In the genomic region with DNA sequence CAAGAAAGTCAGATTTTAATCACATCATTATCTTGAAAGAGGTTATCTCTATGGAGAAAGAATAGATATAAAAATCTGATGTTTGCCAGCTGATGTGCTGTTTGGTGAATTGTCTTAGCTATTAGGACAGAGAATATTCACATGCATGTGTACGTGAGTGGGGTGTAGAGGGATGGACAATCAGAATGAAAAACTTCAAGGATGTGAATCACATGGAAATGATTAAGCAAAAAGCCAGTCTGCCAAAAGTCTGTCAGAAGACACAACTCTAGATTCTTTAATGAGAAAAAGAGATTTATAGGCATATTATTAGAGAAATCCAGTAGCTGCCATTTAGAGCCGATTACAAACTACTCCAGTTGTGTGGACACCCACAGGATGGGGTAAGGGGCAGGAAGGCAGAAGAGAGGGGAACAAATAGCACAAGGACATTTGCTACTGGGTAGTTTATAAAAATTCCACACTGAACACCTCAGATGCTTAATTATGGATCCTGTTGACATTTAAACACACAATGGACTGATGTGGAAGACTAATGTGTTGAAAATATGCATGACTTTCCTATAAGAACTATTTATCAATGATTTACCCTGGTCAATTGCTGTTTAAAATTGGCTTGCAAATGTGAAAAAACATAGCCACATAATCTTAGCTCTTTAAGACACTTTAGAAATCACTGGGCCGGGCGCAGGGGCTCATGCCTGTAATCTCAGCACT, we compare ENCODE assay signal across 27 cellular contexts.
DNase-seq lines count a peak whose midpoint lies in the region; FAIRE-seq and TF ChIP-seq lines count a peak whose summit lies in the region.
"Had no signal": no experiment of that assay in that cellular context is flagged by ENCODE, and none has a peak within 500 bp of the region (broad histone marks: within the 10 kb centered on the region; RNA-seq: fewer than 3 reads in every experiment).

No MANE protein-coding gene starts in this region.

- peaks cover 0 to 8% of the 10 kb centered on the region in 2 experiments; a peak in 2 of 4 replicates for H3K4me1 Mint-ChIP-seq in H9
- H3K4me1 Mint-ChIP-seq: activated naive CD4-positive, alpha-beta T cell treated with anti-CD3 and anti-CD28 coated beads, Interleukin-2, amount 50 U/mL, for 24 hours; CD4-positive, CD25-positive, alpha-beta regulatory T cell had no signal

- H2AFZ ChIP-seq in H9 (ENCODE audit: low read length) (no peak overlapping the region), endothelial cell of umbilical vein (ENCODE audit: low read depth, low read length) (no peak overlapping the region)

- DNase-seq in ACHN (peak; percentile 66), H9 (no peak), endothelial cell of umbilical vein (ENCODE audit: low read depth, low spot score) (no peak), kidney epithelial cell (ENCODE audit: low read depth) (peak; percentile 45), mesenteric fat pad (ENCODE audit: low spot score) (no peak), NCI-H748 (lab: John Stamatoyannopoulos, UW; ENCODE audit: unreplicated experiment) (no peak), RWPE1 (ENCODE audit: low spot score) (no peak)
- no peak for DNase-seq in activated CD8-positive, alpha-beta memory T cell treated with anti-CD3 and anti-CD28 coated beads, Interleukin-2, amount 50 U/mL, for 4 hours
- DNase-seq: activated CD4-positive, alpha-beta T cell treated with anti-CD3 and anti-CD28 coated beads for 4 hours; aorta; CD4-positive, CD25-positive, alpha-beta regulatory T cell; cerebellar nuclear complex; DMS 273 treated with DMSO at 0.1 percent for 48 hours; GF-D8; KBM-7; NCI-H1436 treated with DMSO at 0.1 percent for 48 hours; NCI-H524 treated with DMSO at 0.1 percent for 48 hours; ovary; right cardiac atrium; Right ventricle myocardium superior; stomach; transverse colon had no signal

- H3K4me2 ChIP-seq in H9 (ENCODE audit: insufficient read depth, insufficient read length, low read length) (no peak overlapping the region), endothelial cell of umbilical vein (ENCODE audit: insufficient read depth, low read length) (no peak overlapping the region)

- no peak for TF ChIP-seq CTCF in H9 (conservative IDR thresholded peaks at IDR 0.05)
- no peak for TF ChIP-seq CTCF in endothelial cell of umbilical vein (IDR thresholded peaks at IDR 0.05; ENCODE audit: extremely low read depth in 1 of 2, insufficient read depth in 1 of 2, low read depth in 1 of 2, low read length in 2 of 2)
- TF ChIP-seq CTCF in kidney epithelial cell (IDR thresholded peaks at IDR 0.05; ENCODE audit: insufficient read depth, low read length, poor library complexity, severe bottlenecking): no peak
- TF ChIP-seq CTCF in RWPE1 (conservative IDR thresholded peaks at IDR 0.05; ENCODE audit: low read depth): no peak

- no peak overlapping the region for H3K23ac ChIP-seq in H9 (ENCODE audit: insufficient read length, low read depth, low read length)

- dilution Hi-C loops in endothelial cell of umbilical vein (cut with MboI; ENCODE audit: extremely low pct_ligation_motif_present, low sequenced_read_pairs): no loop called here

- POLR2A ChIA-PET in endothelial cell of umbilical vein (lab: Charles Lee) (no interaction called here), RWPE1 (lab: Yijun Ruan, JAX; ENCODE audit: low non-redundant PET) (no interaction called here)

- H3K4me3 Mint-ChIP-seq in H9: no peak overlapping the region
- H3K4me3 Mint-ChIP-seq: activated naive CD4-positive, alpha-beta T cell treated with anti-CD3 and anti-CD28 coated beads, Interleukin-2, amount 50 U/mL, for 24 hours; CD4-positive, CD25-positive, alpha-beta regulatory T cell; mesothelial cell of epicardium; natural killer cell treated with Interleukin-12 subunit alpha and Interleukin-12 subunit beta and Interleukin-15 and Interleukin-18, amount 100 ng/mL, for 72 hours had no signal

- H3K14ac ChIP-seq in H9 (ENCODE audit: insufficient read depth, low read length): no peak overlapping the region

- H4K8ac ChIP-seq in H9 (replicated peaks; ENCODE audit: insufficient read length, low read depth, low read length): no peak overlapping the region

- H2BK120ac ChIP-seq in H9 (ENCODE audit: low read depth, low read length, poor library complexity, severe bottlenecking): peak overlapping the region; percentile 61

- no peak overlapping the region for H2BK20ac ChIP-seq in H9 (ENCODE audit: low read depth, low read length, poor library complexity, severe bottlenecking)

- H3T11ph ChIP-seq in H9 (ENCODE audit: low read length): no peak overlapping the region

- no peak overlapping the region for H4K91ac ChIP-seq in H9 (ENCODE audit: insufficient read length, low read depth, low read length)

- H3K79me1 ChIP-seq in H9 (ENCODE audit: insufficient read depth, low read depth, low read length, poor library complexity, severe bottlenecking): no peaks in the 10 kb centered on the region

- H3K56ac ChIP-seq in H9 (ENCODE audit: insufficient read length, low read depth, low read length): no peak overlapping the region

- no peaks in the 10 kb centered on the region for H3K27me3 ChIP-seq in H9 (ENCODE audit: insufficient read depth, low read length)
- no peaks in the 10 kb centered on the region for H3K27me3 ChIP-seq in endothelial cell of umbilical vein (ENCODE audit: control insufficient read depth in 2 of 2, insufficient read depth in 2 of 2, low read length in 2 of 2)
- no peaks in the 10 kb centered on the region for H3K27me3 ChIP-seq in kidney epithelial cell (ENCODE audit: control insufficient read depth, insufficient read depth, low read length)
- H3K27me3 ChIP-seq: ovary, transverse colon had no signal

- no peak overlapping the region for H3K27ac Mint-ChIP-seq in H9
- H3K27ac Mint-ChIP-seq: activated naive CD4-positive, alpha-beta T cell treated with anti-CD3 and anti-CD28 coated beads, Interleukin-2, amount 50 U/mL, for 24 hours; activated T-cell treated with anti-CD3 and anti-CD28 coated beads, Interleukin-2, amount 50 U/mL, for 72 hours; CD4-positive, CD25-positive, alpha-beta regulatory T cell; mesothelial cell of epicardium; natural killer cell treated with Interleukin-12 subunit alpha and Interleukin-12 subunit beta and Interleukin-15 and Interleukin-18, amount 100 ng/mL, for 72 hours had no signal

- H2AK5ac ChIP-seq in H9 (ENCODE audit: insufficient read length, low read length): no peak overlapping the region

- H3K79me2 ChIP-seq in H9 (ENCODE audit: insufficient read depth, low read length): no peaks in the 10 kb centered on the region
- no peaks in the 10 kb centered on the region for H3K79me2 ChIP-seq in endothelial cell of umbilical vein (ENCODE audit: control insufficient read depth, insufficient read depth, low read length)

- no peak overlapping the region for H3K27ac ChIP-seq in H9 (ENCODE audit: insufficient read length, low read depth, low read length)
- H3K27ac ChIP-seq in endothelial cell of umbilical vein (ENCODE audit: insufficient read depth, low read depth, low read length): no peak overlapping the region
- no peak overlapping the region for H3K27ac ChIP-seq in RWPE1
- H3K27ac ChIP-seq: ovary, stomach, transverse colon had no signal

- in situ Hi-C loops in ACHN (cut with HindIII; ENCODE audit: low pct_ligation_motif_present, low pct_unique_long_range_greater_than_20kb, low sequenced_read_pairs): no loop called here

- H4K5ac ChIP-seq in H9 (ENCODE audit: insufficient read length, low read depth, low read length): no peak overlapping the region

- no peaks in the 10 kb centered on the region for H4K20me1 ChIP-seq in H9 (ENCODE audit: control insufficient read depth, insufficient read depth, insufficient read length)
- H4K20me1 ChIP-seq in endothelial cell of umbilical vein (replicated peaks; ENCODE audit: control insufficient read depth, extremely low read depth, insufficient read depth, low read length): no peaks in the 10 kb centered on the region

- no peaks in the 10 kb centered on the region for H3K23me2 ChIP-seq in H9 (ENCODE audit: insufficient read length, low read depth, low read length, poor library complexity, severe bottlenecking)

- no peak overlapping the region for H2BK12ac ChIP-seq in H9 (ENCODE audit: insufficient read length, low read depth, low read length)

- no peak for TF ChIP-seq POLR2A in endothelial cell of umbilical vein (IDR thresholded peaks at IDR 0.05; ENCODE audit: low read depth, low read length)

- H3K4me1 ChIP-seq in H9 (ENCODE audit: insufficient read depth, low read length): no peaks in the 10 kb centered on the region
- no peaks in the 10 kb centered on the region for H3K4me1 ChIP-seq in endothelial cell of umbilical vein (ENCODE audit: control insufficient read depth, extremely low read depth, insufficient read depth, low read length)
- H3K4me1 ChIP-seq: stomach, transverse colon had no signal

- H3K4me3 ChIP-seq in endothelial cell of umbilical vein (replicated peaks in 1 of 3; ENCODE audit: insufficient read depth in 1 of 3, low read depth in 1 of 3, low read length in 3 of 3): no peak overlapping the region
- H3K4me3 ChIP-seq in kidney epithelial cell (ENCODE audit: low read depth, low read length): no peak overlapping the region
- H3K4me3 ChIP-seq: ovary, stomach, transverse colon had no signal

- no peaks in the 10 kb centered on the region for H3K36me3 ChIP-seq in endothelial cell of umbilical vein (ENCODE audit: control insufficient read depth in 2 of 2, extremely low read depth in 1 of 2, insufficient read depth in 2 of 2, low read length in 2 of 2)
- no peaks in the 10 kb centered on the region for H3K36me3 ChIP-seq in kidney epithelial cell (ENCODE audit: control insufficient read depth, insufficient read depth, low read length)
- H3K36me3 ChIP-seq: ovary, stomach, transverse colon had no signal

- no CpG with 5 or more reads among the region's 4 CpGs for WGBS in H9 (ENCODE audit: extremely low coverage, insufficient read length, low lambda C conversion rate)

- H3K9me3 ChIP-seq in H9 (ENCODE audit: control insufficient read depth, low read depth, low read length) (no peaks in the 10 kb centered on the region), endothelial cell of umbilical vein (replicated peaks; ENCODE audit: control insufficient read depth, insufficient read depth, low read length) (no peaks in the 10 kb centered on the region)
- H3K9me3 ChIP-seq: ovary, stomach, transverse colon had no signal

- H3K9me3 Mint-ChIP-seq in H9: no peaks in the 10 kb centered on the region
- H3K9me3 Mint-ChIP-seq: activated naive CD4-positive, alpha-beta T cell treated with anti-CD3 and anti-CD28 coated beads, Interleukin-2, amount 50 U/mL, for 24 hours; mesothelial cell of epicardium had no signal

- H3K9ac ChIP-seq in H9 (ENCODE audit: extremely low read depth, insufficient read length, low read length): no peak overlapping the region
- H3K9ac ChIP-seq in endothelial cell of umbilical vein (replicated peaks; ENCODE audit: extremely low read depth, insufficient read depth, low read length): no peak overlapping the region

- no TSS peak for BruUV-seq in endothelial cell of umbilical vein (replicated peaks; lab: Mats Ljungman, UMichigan)

- no peak for FAIRE-seq in endothelial cell of umbilical vein (lab: Jason Lieb, UNC)
- FAIRE-seq: TTC549 had no signal

- no peaks in the 10 kb centered on the region for H3K36me3 Mint-ChIP-seq in H9 (ENCODE audit: insufficient read depth in 1 of 3, low read depth in 3 of 3)
- H3K36me3 Mint-ChIP-seq: activated naive CD4-positive, alpha-beta T cell treated with anti-CD3 and anti-CD28 coated beads, Interleukin-2, amount 50 U/mL, for 24 hours; mesothelial cell of epicardium; natural killer cell treated with Interleukin-12 subunit alpha and Interleukin-12 subunit beta and Interleukin-15 and Interleukin-18, amount 100 ng/mL, for 72 hours had no signal

- H2BK5ac ChIP-seq in H9 (ENCODE audit: insufficient read length, low read length): no peak overlapping the region

- intact Hi-C loops in endothelial cell of umbilical vein (cut with micrococcal nuclease): no loop called here

- peaks cover 3% of the 10 kb centered on the region for H3K27me3 Mint-ChIP-seq in H9 (ENCODE audit: low read depth)

- no peak overlapping the region for H2BK15ac ChIP-seq in H9 (ENCODE audit: low read depth, low read length)

- CTCF ChIA-PET in endothelial cell of umbilical vein (lab: Charles Lee): no interaction called here
- CTCF ChIA-PET in RWPE1 (lab: Yijun Ruan, JAX): interaction anchor here (0.9 kb wide), 1 partner anchor 41 kb away, joined by 3 read pairs; no protein-coding TSS in a partner anchor

- H3K9me1 ChIP-seq in endothelial cell of umbilical vein (replicated peaks; ENCODE audit: control insufficient read depth, extremely low read depth, insufficient read depth, low read length): no peaks in the 10 kb centered on the region

- no peak overlapping the region for H3K18ac ChIP-seq in H9 (ENCODE audit: insufficient read length, low read depth, low read length)

- H3K4ac ChIP-seq in H9 (ENCODE audit: low read depth, low read length): no peak overlapping the region

Comparison
In these comparisons a context has a peak if more than half of its experiments do, and no peak if none do; other contexts are left out.
1. DNase-seq: peak in ACHN (single experiment) and kidney epithelial cell (single experiment); none in H9 (single experiment), endothelial cell of umbilical vein (single experiment), activated CD8-positive, alpha-beta memory T cell treated with anti-CD3 and anti-CD28 coated beads, Interleukin-2, amount 50 U/mL, for 4 hours (single experiment), mesenteric fat pad (single experiment), NCI-H748 (single experiment) and RWPE1 (single experiment).